9 cellular contexts compared by ENCODE assay signal in genomic region chr10:68526634-68527132, GRCh38. TPM values are rescaled to one million over a fixed set of nuclear protein-coding genes. Genes with fewer than 3 reads are reported as not detected.
DNase-seq lines count a peak whose midpoint lies in the region; FAIRE-seq lines count a peak whose summit lies in the region.
"Had no signal": no experiment of that assay in that cellular context is flagged by ENCODE, and none has a peak within 500 bp of the region (broad histone marks: within the 10 kb centered on the region; RNA-seq: fewer than 3 reads in every experiment).

No MANE protein-coding gene starts in this region.

- H3K36me3 ChIP-seq in HAP-1 (replicated peaks) = peaks cover 28% of the 10 kb centered on the region
- H3K36me3 ChIP-seq in iPS DF 6.9 (ENCODE audit: control insufficient read depth, insufficient read depth, low read length) = no peaks in the 10 kb centered on the region
- H3K36me3 ChIP-seq in small intestine (ENCODE audit: control insufficient read depth in 2 of 2, insufficient read depth in 2 of 2, low read length in 2 of 2) = no peaks in the 10 kb centered on the region

- H3K27ac Mint-ChIP-seq in activated CD4-positive, alpha-beta memory T cell treated with anti-CD3 and anti-CD28 coated beads for 36 hours = peak overlapping the region; percentile 77

- peaks cover 9% of the 10 kb centered on the region for H3K4me1 Mint-ChIP-seq in activated CD4-positive, alpha-beta memory T cell treated with anti-CD3 and anti-CD28 coated beads for 36 hours (ENCODE audit: low read depth)

- no CpG with 5 or more reads among the region's 2 CpGs for WGBS in iPS DF 6.9 (ENCODE audit: insufficient coverage, insufficient read length)
- 2 to 3% (median 2%) methylated on average over 2 of the region's 2 CpGs for WGBS in small intestine, 3 donors

- peak overlapping the region; percentile 90 for H3K4me3 Mint-ChIP-seq in activated CD4-positive, alpha-beta memory T cell treated with anti-CD3 and anti-CD28 coated beads for 36 hours

- H3K27ac ChIP-seq in iPS DF 6.9 (ENCODE audit: low read length) (no peak overlapping the region), small intestine (ENCODE audit: low read depth in 1 of 2, low read length in 1 of 2) (peak overlapping the region; percentile 95 to 96)

- in situ Hi-C loops in HAP-1 (cut with MboI; ENCODE audit: low sequenced_read_pairs) = no loop called here

- peak in 1 of 2 experiments; percentile 50 for DNase-seq in HAP-1 (ENCODE audit: low spot score in 2 of 2)
- DNase-seq in activated CD4-positive, alpha-beta memory T cell treated with anti-CD3 and anti-CD28 coated beads for 36 hours = no peak
- DNase-seq in iPS DF 6.9 (ENCODE audit: low read depth, low spot score) = no peak
- peak; percentile 61 for DNase-seq in small intestine
- no peak for DNase-seq in NCI-H345 (lab: John Stamatoyannopoulos, UW)
- DNase-seq in central memory CD4-positive, alpha-beta T cell = no peak
- DNase-seq in stimulated activated CD4-positive, alpha-beta T cell treated with anti-CD3 and anti-CD28 coated beads, Interleukin-2, amount 100 ng/mL, for 48 hours = no peak
- DNase-seq in NCI-H2196 (lab: John Stamatoyannopoulos, UW; ENCODE audit: unreplicated experiment) = no peak

- H3K9me3 ChIP-seq in HAP-1 (no peaks in the 10 kb centered on the region), iPS DF 6.9 (ENCODE audit: control insufficient read depth, insufficient read depth, low read length) (no peaks in the 10 kb centered on the region), small intestine (ENCODE audit: control insufficient read depth, low read depth) (no peaks in the 10 kb centered on the region)

- POLR2A ChIA-PET in activated CD4-positive, alpha-beta memory T cell treated with anti-CD3 and anti-CD28 coated beads for 36 hours (lab: Charles Lee) = interaction anchor here (0.5 kb wide), 1 partner anchor 326 kb away, joined by 3 read pairs; no protein-coding TSS in a partner anchor

- no peaks in the 10 kb centered on the region for H3K9me3 Mint-ChIP-seq in activated CD4-positive, alpha-beta memory T cell treated with anti-CD3 and anti-CD28 coated beads for 36 hours

- H3K27me3 ChIP-seq in HAP-1 (ENCODE audit: low read depth) (no peaks in the 10 kb centered on the region), iPS DF 6.9 (ENCODE audit: control insufficient read depth, insufficient read depth, low read length) (no peaks in the 10 kb centered on the region), small intestine (ENCODE audit: control insufficient read depth in 2 of 2, insufficient read depth in 2 of 2, low read length in 2 of 2) (no peaks in the 10 kb centered on the region)

- H3K36me3 Mint-ChIP-seq in activated CD4-positive, alpha-beta memory T cell treated with anti-CD3 and anti-CD28 coated beads for 36 hours = peaks cover 1% of the 10 kb centered on the region

- peak overlapping the region; percentile 80 for H3K4me3 ChIP-seq in HAP-1
- peak overlapping the region; percentile 92; the same call in 1 of the 2 replicates for H3K4me3 ChIP-seq in iPS DF 6.9 (ENCODE audit: low read length)
- H3K4me3 ChIP-seq in small intestine (ENCODE audit: low read depth in 1 of 2, low read length in 2 of 2) = peak overlapping the region; percentile 98 to 99

- CTCF ChIA-PET in activated CD4-positive, alpha-beta memory T cell treated with anti-CD3 and anti-CD28 coated beads for 36 hours (lab: Charles Lee) = interaction anchor here (0.7 to 1.0 kb wide), 2 partner anchors 24 to 120 kb away, joined by 3 to 4 read pairs; partner anchors contain the start of gene RUFY2

- no peaks in the 10 kb centered on the region for H3K27me3 Mint-ChIP-seq in activated CD4-positive, alpha-beta memory T cell treated with anti-CD3 and anti-CD28 coated beads for 36 hours

- no peak for FAIRE-seq in small intestine (lab: Jason Lieb, UNC)
- FAIRE-seq: islet of Langerhans had no signal

- intact Hi-C loops in activated CD4-positive, alpha-beta memory T cell treated with anti-CD3 and anti-CD28 coated beads for 36 hours (cut with micrococcal nuclease) = loop anchor here (1.0 to 2.0 kb wide), 4 partner anchors 74 to 375 kb away; partner anchors contain the start of genes CCAR1, DDX50, HNRNPH3 and PBLD

- H3K4me1 ChIP-seq in HAP-1 = peaks cover 11% of the 10 kb centered on the region
- H3K4me1 ChIP-seq in iPS DF 6.9 (ENCODE audit: control insufficient read depth, insufficient read depth, low read length) = no peaks in the 10 kb centered on the region
- H3K4me1 ChIP-seq in small intestine (ENCODE audit: control insufficient read depth in 2 of 2, insufficient read depth in 1 of 2, low read depth in 1 of 2, low read length in 1 of 2) = no peaks in the 10 kb centered on the region

RNA-seq across cellular contexts. Expression of gene SLC25A16, which starts 0.6 kb away (rescaled TPM):
- total RNA-seq in activated CD4-positive, alpha-beta memory T cell treated with anti-CD3 and anti-CD28 coated beads for 36 hours = 10 to 100 TPM; 11.1 to 12.8 TPM
- polyA plus RNA-seq in small intestine = 10 to 100 TPM in 2 of 3 donors, 1 to 10 TPM in 1; 6.6 to 23.3 (median 12.7) TPM

RNA-seq across cellular contexts. Expression of gene TET1, which starts 33.5 kb away (rescaled TPM):
- total RNA-seq in activated CD4-positive, alpha-beta memory T cell treated with anti-CD3 and anti-CD28 coated beads for 36 hours = under 1 TPM; 0.43 to 0.53 TPM
- under 1 TPM in 2 of 3 donors, not detected in 1; under 0.01 to 0.31 TPM for polyA plus RNA-seq in small intestine

RNA-seq across cellular contexts. Expression of gene DNA2, which starts 54.9 kb away (rescaled TPM):
- 10 to 100 TPM; 36.8 to 42.0 TPM for total RNA-seq in activated CD4-positive, alpha-beta memory T cell treated with anti-CD3 and anti-CD28 coated beads for 36 hours
- polyA plus RNA-seq in small intestine = 1 to 10 TPM; 2.2 to 4.2 (median 4.0) TPM
